ENCODE assay signal across 15 cellular contexts in genomic region chr2:240441993-240442411, GRCh38. TPM values are rescaled to one million over a fixed set of nuclear protein-coding genes. Genes with fewer than 3 reads are reported as not detected.
A peak's percentile ranks its signal among the peaks of the same experiment; 100 is the strongest.
DNase-seq lines count a peak whose midpoint lies in the region; ATAC-seq and TF ChIP-seq lines count a peak whose summit lies in the region.
"Had no signal": no experiment of that assay in that cellular context is flagged by ENCODE, and none has a peak within 500 bp of the region (broad histone marks: within the 10 kb centered on the region; RNA-seq: fewer than 3 reads in every experiment).

No MANE protein-coding gene starts in this region.

- DNase-seq in natural killer cell treated with Interleukin-12 subunit alpha and Interleukin-12 subunit beta and Interleukin-15 and Interleukin-18, amount 100 ng/mL, for 72 hours (ENCODE audit: low spot score) = no peak
- no peak for DNase-seq in natural killer cell
- peak; percentile 14 for DNase-seq in glutamatergic neuron
- peak; percentile 23 to 68 for DNase-seq in psoas muscle
- no peak for DNase-seq in OCI-M2 (lab: John Stamatoyannopoulos, UW; ENCODE audit: unreplicated experiment)
- no peak for DNase-seq in osteocyte (ENCODE audit: extremely low spot score, unreplicated experiment)
- DNase-seq in progenitor cell of endocrine pancreas (ENCODE audit: low spot score, unreplicated experiment) = no peak
- DNase-seq: ACHN; CD4-positive, CD25-positive, alpha-beta regulatory T cell; DMS53; NCI-H187 treated with DMSO at 0.1 percent for 48 hours; NCI-H510A treated with DMSO at 0.1 percent for 48 hours had no signal

- no peaks in the 10 kb centered on the region for H3K27me3 ChIP-seq in psoas muscle (ENCODE audit: insufficient read depth in 3 of 3, low read length in 2 of 3)

- TF ChIP-seq CTCF in natural killer cell (IDR thresholded peaks at IDR 0.05) (no peak), glutamatergic neuron (IDR thresholded peaks at IDR 0.05; ENCODE audit: partially characterized antibody, unreplicated experiment) (no peak), psoas muscle (IDR thresholded peaks at IDR 0.05) (no peak), osteocyte (IDR thresholded peaks at IDR 0.05) (no peak), progenitor cell of endocrine pancreas (IDR thresholded peaks at IDR 0.05; ENCODE audit: unreplicated experiment) (no peak)

- peak; percentile 14 to 15 for ATAC-seq in natural killer cell treated with Interleukin-12 subunit alpha and Interleukin-12 subunit beta and Interleukin-15 and Interleukin-18, amount 100 ng/mL, for 72 hours
- ATAC-seq in natural killer cell (no peak), psoas muscle (peak in 1 of 4 donors; percentile 9)
- ATAC-seq: GM12878 had no signal

- H3K27ac Mint-ChIP-seq in natural killer cell treated with Interleukin-12 subunit alpha and Interleukin-12 subunit beta and Interleukin-15 and Interleukin-18, amount 100 ng/mL, for 72 hours = no peak overlapping the region
- H3K27ac Mint-ChIP-seq in natural killer cell (no peak overlapping the region), glutamatergic neuron (ENCODE audit: unreplicated experiment) (no peak overlapping the region), osteocyte (ENCODE audit: unreplicated experiment) (no peak overlapping the region), progenitor cell of endocrine pancreas (no peak overlapping the region)
- H3K27ac Mint-ChIP-seq: CD4-positive, CD25-positive, alpha-beta regulatory T cell; IgD-negative memory B cell had no signal

- no peaks in the 10 kb centered on the region for H3K36me3 Mint-ChIP-seq in natural killer cell treated with Interleukin-12 subunit alpha and Interleukin-12 subunit beta and Interleukin-15 and Interleukin-18, amount 100 ng/mL, for 72 hours
- no peaks in the 10 kb centered on the region for H3K36me3 Mint-ChIP-seq in natural killer cell
- no peaks in the 10 kb centered on the region for H3K36me3 Mint-ChIP-seq in glutamatergic neuron (ENCODE audit: unreplicated experiment)
- H3K36me3 Mint-ChIP-seq in osteocyte (ENCODE audit: unreplicated experiment) = no peaks in the 10 kb centered on the region
- no peaks in the 10 kb centered on the region for H3K36me3 Mint-ChIP-seq in progenitor cell of endocrine pancreas (ENCODE audit: insufficient read depth)
- H3K36me3 Mint-ChIP-seq: CD4-positive, CD25-positive, alpha-beta regulatory T cell; IgD-negative memory B cell had no signal

- intact Hi-C loops in natural killer cell (cut with micrococcal nuclease) = no loop called here
- intact Hi-C loops in psoas muscle (cut with DNase I) = no loop called here

- H3K27me3 Mint-ChIP-seq in natural killer cell treated with Interleukin-12 subunit alpha and Interleukin-12 subunit beta and Interleukin-15 and Interleukin-18, amount 100 ng/mL, for 72 hours = peaks cover 0 to 3% of the 10 kb centered on the region in 2 donors
- H3K27me3 Mint-ChIP-seq in natural killer cell (ENCODE audit: low read depth in 2 of 2) (peaks cover 4 to 8% of the 10 kb centered on the region in 2 donors), glutamatergic neuron (ENCODE audit: unreplicated experiment) (peaks cover 1% of the 10 kb centered on the region), osteocyte (ENCODE audit: unreplicated experiment) (no peaks in the 10 kb centered on the region), progenitor cell of endocrine pancreas (peaks cover 3% of the 10 kb centered on the region)

- H3K4me3 ChIP-seq in psoas muscle = peak overlapping the region; percentile 7
- H3K4me3 ChIP-seq: GM12878, HAP-1 had no signal

- 37 to 49% (median 46%) methylated on average over 15 to 17 of the region's 17 CpGs for WGBS in psoas muscle, 3 donors

- H3K4me1 Mint-ChIP-seq in natural killer cell treated with Interleukin-12 subunit alpha and Interleukin-12 subunit beta and Interleukin-15 and Interleukin-18, amount 100 ng/mL, for 72 hours (ENCODE audit: low read depth in 2 of 2) = peaks cover 0 to 3% of the 10 kb centered on the region in 2 donors
- H3K4me1 Mint-ChIP-seq in natural killer cell = peaks cover 0 to 9% of the 10 kb centered on the region in 2 donors
- H3K4me1 Mint-ChIP-seq in glutamatergic neuron (ENCODE audit: low read depth, unreplicated experiment) = peaks cover 8% of the 10 kb centered on the region
- peaks cover 37% of the 10 kb centered on the region for H3K4me1 Mint-ChIP-seq in osteocyte (ENCODE audit: unreplicated experiment)
- H3K4me1 Mint-ChIP-seq in progenitor cell of endocrine pancreas (ENCODE audit: low read depth) = no peaks in the 10 kb centered on the region

- peaks cover 0 to 16% of the 10 kb centered on the region in 2 donors for H3K36me3 ChIP-seq in psoas muscle (ENCODE audit: insufficient read depth in 1 of 2, low read depth in 1 of 2)
- H3K36me3 ChIP-seq: HAP-1 had no signal

- peaks cover 67% of the 10 kb centered on the region for H3K4me1 ChIP-seq in psoas muscle

- peak overlapping the region; percentile 65 for H3K27ac ChIP-seq in psoas muscle

- H3K9me3 ChIP-seq in psoas muscle = no peaks in the 10 kb centered on the region
- H3K9me3 ChIP-seq: HAP-1 had no signal

- H3K9me3 Mint-ChIP-seq in natural killer cell treated with Interleukin-12 subunit alpha and Interleukin-12 subunit beta and Interleukin-15 and Interleukin-18, amount 100 ng/mL, for 72 hours = no peaks in the 10 kb centered on the region
- H3K9me3 Mint-ChIP-seq in natural killer cell (no peaks in the 10 kb centered on the region), glutamatergic neuron (ENCODE audit: unreplicated experiment) (peaks cover 5% of the 10 kb centered on the region), osteocyte (ENCODE audit: unreplicated experiment) (no peaks in the 10 kb centered on the region), progenitor cell of endocrine pancreas (ENCODE audit: low read depth) (no peaks in the 10 kb centered on the region)
- H3K9me3 Mint-ChIP-seq: CD4-positive, CD25-positive, alpha-beta regulatory T cell; IgD-negative memory B cell had no signal

- H3K4me3 Mint-ChIP-seq in natural killer cell treated with Interleukin-12 subunit alpha and Interleukin-12 subunit beta and Interleukin-15 and Interleukin-18, amount 100 ng/mL, for 72 hours = no peak overlapping the region
- H3K4me3 Mint-ChIP-seq in natural killer cell (no peak overlapping the region), glutamatergic neuron (ENCODE audit: unreplicated experiment) (no peak overlapping the region), osteocyte (ENCODE audit: unreplicated experiment) (no peak overlapping the region), progenitor cell of endocrine pancreas (ENCODE audit: low read depth) (no peak overlapping the region)
- H3K4me3 Mint-ChIP-seq: CD4-positive, CD25-positive, alpha-beta regulatory T cell; IgD-negative memory B cell had no signal

RNA-seq across cellular contexts. Expression of gene GPC1, which starts 6.5 kb away (rescaled TPM):
- total RNA-seq in natural killer cell treated with Interleukin-12 subunit alpha and Interleukin-12 subunit beta and Interleukin-15 and Interleukin-18, amount 100 ng/mL, for 72 hours = 1 to 10 TPM; 1.2 to 1.8 TPM
- total RNA-seq in natural killer cell (1 to 10 TPM in 1 of 3 donors, under 1 TPM in 2; 0.79 to 1.4 (median 0.94) TPM), glutamatergic neuron (ENCODE audit: unreplicated experiment) (155 TPM), psoas muscle (100 to 1,000 TPM; 115 to 180 (median 142) TPM), osteocyte (148 and 149 TPM in 2 replicates), progenitor cell of endocrine pancreas (88.5 and 91.4 TPM in 2 replicates)
- polyA plus RNA-seq in psoas muscle = 100 to 1,000 TPM in 2 of 3 donors, 10 to 100 TPM in 1; 85.4 to 116 (median 103) TPM

Comparison
In these comparisons a context has a peak if more than half of its experiments do, and no peak if none do; other contexts are left out.
1. ATAC-seq: peak in natural killer cell treated with Interleukin-12 subunit alpha and Interleukin-12 subunit beta and Interleukin-15 and Interleukin-18, amount 100 ng/mL, for 72 hours (2 of 2); none in natural killer cell (0 of 3).
2. DNase-seq: peak in glutamatergic neuron (single experiment) and psoas muscle (2 of 2); none in natural killer cell treated with Interleukin-12 subunit alpha and Interleukin-12 subunit beta and Interleukin-15 and Interleukin-18, amount 100 ng/mL, for 72 hours (single experiment), natural killer cell (single experiment), OCI-M2 (single experiment), osteocyte (single experiment) and progenitor cell of endocrine pancreas (single experiment).
3. RNA of gene GPC1, which starts 6.5 kb away (total RNA-seq): 155 TPM in glutamatergic neuron (single experiment), 115 to 180 TPM in psoas muscle, 148 to 149 TPM in osteocyte and 88.5 to 91.4 TPM in progenitor cell of endocrine pancreas; 1.2 to 1.8 TPM in natural killer cell treated with Interleukin-12 subunit alpha and Interleukin-12 subunit beta and Interleukin-15 and Interleukin-18, amount 100 ng/mL, for 72 hours and 0.79 to 1.4 TPM in natural killer cell; every median in the first group is over 10 times any median in the second.